8 cellular contexts compared by ENCODE assay signal in the genomic region with DNA sequence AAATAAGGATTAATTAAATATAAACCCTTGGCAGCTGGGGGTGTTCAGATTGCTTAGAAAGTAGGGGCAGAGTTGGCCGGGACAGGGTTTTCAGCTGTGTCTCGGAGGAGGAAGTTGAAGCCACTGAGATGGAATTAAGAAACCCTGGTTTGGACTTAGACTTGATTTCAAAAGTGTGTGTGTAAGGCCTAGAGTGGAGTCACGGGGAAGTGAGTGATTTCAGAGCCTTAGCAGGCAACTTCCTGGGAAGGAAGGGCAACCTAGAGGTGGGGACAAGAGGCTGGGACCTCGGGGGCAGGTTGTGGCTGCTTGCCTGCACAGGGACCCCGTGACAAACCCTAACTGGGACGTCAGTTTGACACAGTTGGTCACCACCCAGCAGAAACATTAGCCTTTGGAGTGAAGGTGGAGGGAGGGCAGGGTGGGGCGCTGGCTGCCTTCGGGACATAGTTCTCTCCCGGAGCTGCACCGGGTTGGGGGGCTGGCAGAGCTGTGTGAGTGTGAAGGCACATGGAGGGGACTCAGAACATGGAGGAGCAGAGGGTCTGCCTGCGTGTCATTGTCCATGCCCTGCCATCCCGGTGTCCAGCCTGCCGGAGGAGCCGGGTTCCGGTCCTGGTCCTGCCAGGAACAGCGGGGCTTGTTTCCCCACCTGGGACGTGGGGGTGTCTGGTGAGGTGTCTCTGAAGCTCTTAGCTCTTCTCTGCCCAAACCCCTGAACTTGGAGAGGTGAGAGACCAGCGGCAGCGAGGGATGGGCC. TPM values are rescaled to one million over a fixed set of nuclear protein-coding genes. Genes with fewer than 3 reads are reported as not detected.
DNase-seq lines count a peak whose midpoint lies in the region; ATAC-seq and TF ChIP-seq lines count a peak whose summit lies in the region.

No MANE protein-coding gene starts in this region.

- H3K36me3 Mint-ChIP-seq in neural crest cell (ENCODE audit: low read depth), result no peaks in the 10 kb centered on the region

- TF ChIP-seq CTCF in neural crest cell (conservative IDR thresholded peaks at IDR 0.05), result no peak

- H3K4me3 Mint-ChIP-seq in neural crest cell, result peak overlapping the region; percentile 88

- no peaks in the 10 kb centered on the region for H3K9me3 Mint-ChIP-seq in neural crest cell

- peaks cover 23% of the 10 kb centered on the region for H3K4me1 Mint-ChIP-seq in neural crest cell

- peak; percentile 2 for ATAC-seq in esophagus mucosa
- ATAC-seq in HG03095 (IDR thresholded peaks at IDR 0.05; ENCODE audit: unreplicated experiment), result no peak
- ATAC-seq in activated CD4-positive, CD25-positive, alpha-beta regulatory T cell treated with anti-CD3 and anti-CD28 coated beads, Interleukin-2, amount 50 U/mL, for 24 hours, result no peak

- DNase-seq in GM04504 (ENCODE audit: low read depth) (peak; percentile 51), SJSA1 (ENCODE audit: low read depth in 1 of 2, low spot score in 2 of 2) (no peak), neural crest cell (ENCODE audit: low read depth, low spot score) (no peak), DMS79 (lab: John Stamatoyannopoulos, UW) (no peak)
- no peak for DNase-seq in stimulated activated CD4-positive, alpha-beta T cell treated with anti-CD3 and anti-CD28 coated beads, Interleukin-2, amount 100 ng/mL, for 24 hours

- peaks cover 58% of the 10 kb centered on the region for H3K4me1 ChIP-seq in SJSA1 (replicated peaks)

- H3K27me3 Mint-ChIP-seq in neural crest cell (ENCODE audit: low read depth), result no peaks in the 10 kb centered on the region

- no peaks in the 10 kb centered on the region for H3K27me3 ChIP-seq in SJSA1 (replicated peaks)

- H3K9me3 ChIP-seq in SJSA1 (replicated peaks), result no peaks in the 10 kb centered on the region

- peak overlapping the region; percentile 85; the same call in 1 of the 2 replicates for H3K4me3 ChIP-seq in SJSA1

- no peak overlapping the region for H3K27ac Mint-ChIP-seq in neural crest cell (ENCODE audit: unreplicated experiment)

- H3K27ac ChIP-seq in SJSA1, result no peak overlapping the region

- peaks cover 61% of the 10 kb centered on the region for H3K36me3 ChIP-seq in SJSA1

RNA-seq across cellular contexts. Expression of a gene that starts 1.8 kb away (rescaled TPM):
- 19.3 and 30.2 TPM in 2 replicates for total RNA-seq in SJSA1 (2014; rRNA removed; shearing (Covaris generic))
- total RNA-seq in esophagus mucosa (91.1 TPM), neural crest cell (112 and 119 TPM in 2 replicates)

RNA-seq across cellular contexts. Expression of a gene that starts 31.3 kb away (rescaled TPM):
- 11.0 and 22.1 TPM in 2 replicates for total RNA-seq in SJSA1 (2014; rRNA removed; shearing (Covaris generic))
- 15.7 TPM for total RNA-seq in esophagus mucosa
- 30.3 and 35.2 TPM in 2 replicates for total RNA-seq in neural crest cell
